ENCODE assay signal across 8 cellular contexts in genomic region chr7:44998153-44998871, GRCh38. TPM values are rescaled to one million over a fixed set of nuclear protein-coding genes. Genes with fewer than 3 reads are reported as not detected.
A peak's percentile ranks its signal among the peaks of the same experiment; 100 is the strongest.
DNase-seq lines count a peak whose midpoint lies in the region; ATAC-seq and TF ChIP-seq lines count a peak whose summit lies in the region.

No MANE protein-coding gene starts in this region.

- no peaks in the 10 kb centered on the region for H3K9me3 ChIP-seq in BLaER1

- no peaks in the 10 kb centered on the region for H3K27me3 ChIP-seq in BLaER1

- peaks cover 47% of the 10 kb centered on the region for H3K4me1 Mint-ChIP-seq in activated T-helper 2 cell treated with anti-CD3 and anti-CD28 coated beads, Interferon-gamma antibody, Interleukin-2, Interleukin-4, amounts not matched to agents 10 μg/mL and 5 μg/mL and 100 μg/mL, durations not matched to agents 14 hours and 24 hours and 36 hours (ENCODE audit: low read depth)
- peaks cover 35 to 48% (median 47%) of the 10 kb centered on the region in 3 donors for H3K4me1 Mint-ChIP-seq in naive B cell

- no peak for DNase-seq in HFF-Myc (ENCODE audit: extremely low read depth, low read depth)
- DNase-seq in activated T-helper 2 cell treated with anti-CD3 and anti-CD28 coated beads, Interferon-gamma antibody, Interleukin-2, Interleukin-4, amounts not matched to agents 10 μg/mL and 5 μg/mL and 100 μg/mL, durations not matched to agents 14 hours and 24 hours and 36 hours (ENCODE audit: low spot score) = no peak
- no peak for DNase-seq in naive B cell
- no peak for DNase-seq in NCI-H2196 (lab: John Stamatoyannopoulos, UW; ENCODE audit: unreplicated experiment)
- no peak for DNase-seq in NCI-H345 treated with DMSO at 0.1 percent for 48 hours (lab: John Stamatoyannopoulos, UW; ENCODE audit: unreplicated experiment)

- intact Hi-C loops in activated T-helper 2 cell treated with anti-CD3 and anti-CD28 coated beads, Interferon-gamma antibody, Interleukin-2, Interleukin-4, amounts not matched to agents 10 μg/mL and 5 μg/mL and 100 μg/mL, durations not matched to agents 14 hours and 24 hours and 36 hours (cut with micrococcal nuclease) = no loop called here

- no peaks in the 10 kb centered on the region for H3K36me3 ChIP-seq in BLaER1

- H3K36me3 Mint-ChIP-seq in activated T-helper 2 cell treated with anti-CD3 and anti-CD28 coated beads, Interferon-gamma antibody, Interleukin-2, Interleukin-4, amounts not matched to agents 10 μg/mL and 5 μg/mL and 100 μg/mL, durations not matched to agents 14 hours and 24 hours and 36 hours (ENCODE audit: low read depth) = peaks cover 8% of the 10 kb centered on the region
- no peaks in the 10 kb centered on the region for H3K36me3 Mint-ChIP-seq in naive B cell

- H3K27me3 Mint-ChIP-seq in activated T-helper 2 cell treated with anti-CD3 and anti-CD28 coated beads, Interferon-gamma antibody, Interleukin-2, Interleukin-4, amounts not matched to agents 10 μg/mL and 5 μg/mL and 100 μg/mL, durations not matched to agents 14 hours and 24 hours and 36 hours (ENCODE audit: low read depth) = no peaks in the 10 kb centered on the region
- H3K27me3 Mint-ChIP-seq in naive B cell = no peaks in the 10 kb centered on the region

- H3K4me1 ChIP-seq in BLaER1 = peaks cover 68% of the 10 kb centered on the region

- TF ChIP-seq CTCF in HFF-Myc (IDR thresholded peaks at IDR 0.05; ENCODE audit: low read depth, low read length, missing control alignments) = no peak

- H3K27ac Mint-ChIP-seq in activated T-helper 2 cell treated with anti-CD3 and anti-CD28 coated beads, Interferon-gamma antibody, Interleukin-2, Interleukin-4, amounts not matched to agents 10 μg/mL and 5 μg/mL and 100 μg/mL, durations not matched to agents 14 hours and 24 hours and 36 hours = peak overlapping the region; percentile 59
- H3K27ac Mint-ChIP-seq in naive B cell = peak overlapping the region in 4 of 6 donors; percentile 33 to 99 (median 66)

- peak overlapping the region; percentile 80; the same call in 1 of the 2 replicates for H3K9ac ChIP-seq in BLaER1

- peak overlapping the region; percentile 54 for H3K27ac ChIP-seq in BLaER1

- ATAC-seq in naive B cell (ENCODE audit: low read depth in 2 of 2) (no peak), GM18520 (IDR thresholded peaks at IDR 0.05; ENCODE audit: unreplicated experiment) (no peak), HG03565 (IDR thresholded peaks at IDR 0.05; ENCODE audit: unreplicated experiment) (no peak)

- H3K4me3 ChIP-seq in BLaER1 (peak overlapping the region; percentile 80), HFF-Myc (replicated peaks; ENCODE audit: low read depth, low read length) (peak overlapping the region; percentile 64; the same call in 1 of the 2 replicates)

- H3K9me3 Mint-ChIP-seq in activated T-helper 2 cell treated with anti-CD3 and anti-CD28 coated beads, Interferon-gamma antibody, Interleukin-2, Interleukin-4, amounts not matched to agents 10 μg/mL and 5 μg/mL and 100 μg/mL, durations not matched to agents 14 hours and 24 hours and 36 hours = no peaks in the 10 kb centered on the region
- no peaks in the 10 kb centered on the region for H3K9me3 Mint-ChIP-seq in naive B cell

- peaks cover 23% of the 10 kb centered on the region for H4K20me1 ChIP-seq in BLaER1

- H3K4me3 Mint-ChIP-seq in activated T-helper 2 cell treated with anti-CD3 and anti-CD28 coated beads, Interferon-gamma antibody, Interleukin-2, Interleukin-4, amounts not matched to agents 10 μg/mL and 5 μg/mL and 100 μg/mL, durations not matched to agents 14 hours and 24 hours and 36 hours (ENCODE audit: low read depth) = peak overlapping the region; percentile 71
- peak overlapping the region; percentile 95 to 99 (median 98) for H3K4me3 Mint-ChIP-seq in naive B cell

- peak overlapping the region; percentile 75 for H3K4me2 ChIP-seq in BLaER1

RNA-seq across cellular contexts. Expression of gene CCM2, which starts 1.7 kb away (rescaled TPM):
- 61.3 and 61.7 TPM in 2 replicates for total RNA-seq in activated T-helper 2 cell treated with anti-CD3 and anti-CD28 coated beads, Interferon-gamma antibody, Interleukin-2, Interleukin-4, amounts not matched to agents 10 μg/mL and 5 μg/mL and 100 μg/mL, durations not matched to agents 14 hours and 24 hours and 36 hours
- 100 to 1,000 TPM in 2 of 6 donors, 10 to 100 TPM in 4; 69.3 to 136 (median 77.3) TPM for polyA plus RNA-seq in naive B cell (ENCODE audit: low read depth in 6 of 6)

RNA-seq across cellular contexts. Expression of gene MYO1G, which starts 19.5 kb away (rescaled TPM):
- total RNA-seq in activated T-helper 2 cell treated with anti-CD3 and anti-CD28 coated beads, Interferon-gamma antibody, Interleukin-2, Interleukin-4, amounts not matched to agents 10 μg/mL and 5 μg/mL and 100 μg/mL, durations not matched to agents 14 hours and 24 hours and 36 hours = 442 and 450 TPM in 2 replicates
- 100 to 1,000 TPM in 3 of 6 donors, 10 to 100 TPM in 3; 83.1 to 151 (median 99.6) TPM for polyA plus RNA-seq in naive B cell (ENCODE audit: low read depth in 6 of 6)
